In genomic region chr22:24996420-24996952, GRCh38 we compare ENCODE assay signal across 1 cellular context.
TF ChIP-seq lines count a peak whose summit lies in the region.

No MANE protein-coding gene starts in this region.

TF ChIP-seq in H1, 55 proteins besides CTCF, POLR2A, EP300 and RAD21 (continued from another document):
- TF ChIP-seq ATF2 (IDR thresholded peaks at IDR 0.05; ENCODE audit: low read length) (peak; percentile 56; the same call in 1 of the 2 replicates), JUN (IDR thresholded peaks at IDR 0.05; ENCODE audit: low read depth, low read length) (no peak), CHD7 (IDR thresholded peaks at IDR 0.05; ENCODE audit: insufficient replicate concordance, low read length) (no peak), CREB1 (IDR thresholded peaks at IDR 0.05) (peak; percentile 35; the same call in 1 of the 2 replicates), YY1 (IDR thresholded peaks at IDR 0.05; ENCODE audit: low read depth, low read length) (no peak), KDM5A (IDR thresholded peaks at IDR 0.05; ENCODE audit: low read length) (no peak), CHD2 (IDR thresholded peaks at IDR 0.05; ENCODE audit: low read length) (peak; percentile 55; the same call in 1 of the 2 replicates), BCL11A (IDR thresholded peaks at IDR 0.05; ENCODE audit: low read depth in 2 of 2, low read length in 2 of 2) (no peak), CHD1 (IDR thresholded peaks at IDR 0.05; ENCODE audit: low read depth, low read length) (no peak), HDAC2 (IDR thresholded peaks at IDR 0.05; ENCODE audit: borderline replicate concordance in 1 of 2, low read depth in 2 of 2, low read length in 2 of 2) (0 out of 4 replicates have a peak, but pooled peaks of 1 of the 2 experiments have one; percentile 61), SIN3A (conservative IDR thresholded peaks at IDR 0.05 in 1 of 2, IDR thresholded peaks at IDR 0.05 in 1 of 2; ENCODE audit: low read depth in 1 of 2, low read length in 2 of 2) (peak in 1 of 2 experiments; percentile 81; a peak in 2 of 4 replicates), TCF12 (IDR thresholded peaks at IDR 0.05; ENCODE audit: low read depth, low read length) (0 out of 2 replicates have a peak, but pooled peaks have one; percentile 19), KDM1A (IDR thresholded peaks at IDR 0.05; ENCODE audit: borderline replicate concordance, low read length) (peak; percentile 88; the same call in 1 of the 2 replicates), NRF1 (IDR thresholded peaks at IDR 0.05; ENCODE audit: low read depth, low read length) (no peak), JUND (IDR thresholded peaks at IDR 0.05; ENCODE audit: low read length) (peak; percentile 44; the same call in 1 of the 2 replicates), RFX5 (IDR thresholded peaks at IDR 0.05; ENCODE audit: borderline replicate concordance, low read depth, low read length) (no peak), TAF1 (IDR thresholded peaks at IDR 0.05; ENCODE audit: low read depth, low read length) (0 out of 2 replicates have a peak, but pooled peaks have one; percentile 30), TBP (IDR thresholded peaks at IDR 0.05; ENCODE audit: low read depth, low read length) (no peak), GTF2F1 (IDR thresholded peaks at IDR 0.05; ENCODE audit: borderline replicate concordance, low read depth, low read length) (no peak), POLR2AphosphoS5 (IDR thresholded peaks at IDR 0.05; ENCODE audit: low read depth, low read length) (no peak), SIRT6 (IDR thresholded peaks at IDR 0.05; ENCODE audit: low read length) (no peak)
- TF ChIP-seq, protein P1, sequence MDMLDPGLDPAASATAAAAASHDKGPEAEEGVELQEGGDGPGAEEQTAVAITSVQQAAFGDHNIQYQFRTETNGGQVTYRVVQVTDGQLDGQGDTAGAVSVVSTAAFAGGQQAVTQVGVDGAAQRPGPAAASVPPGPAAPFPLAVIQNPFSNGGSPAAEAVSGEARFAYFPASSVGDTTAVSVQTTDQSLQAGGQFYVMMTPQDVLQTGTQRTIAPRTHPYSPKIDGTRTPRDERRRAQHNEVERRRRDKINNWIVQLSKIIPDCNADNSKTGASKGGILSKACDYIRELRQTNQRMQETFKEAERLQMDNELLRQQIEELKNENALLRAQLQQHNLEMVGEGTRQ (IDR thresholded peaks at IDR 0.05; ENCODE audit: low read length), result no peak
